ENCODE assay signal across 12 cellular contexts in genomic region chr1:53574621-53575020, GRCh38.
DNase-seq lines count a peak whose midpoint lies in the region; TF ChIP-seq lines count a peak whose summit lies in the region.
"Had no signal": no experiment of that assay in that cellular context is flagged by ENCODE, and none has a peak within 500 bp of the region (broad histone marks: within the 10 kb centered on the region; RNA-seq: fewer than 3 reads in every experiment).

No MANE protein-coding gene starts in this region.

- H3K27me3 ChIP-seq in BLaER1, result no peaks in the 10 kb centered on the region
- H3K27me3 ChIP-seq in BLaER1 treated with 17β-estradiol and CSF1 and Interleukin-3, amounts not matched to agents 10 nM and 100 nM, result no peaks in the 10 kb centered on the region

- no peak overlapping the region for H3K4me3 Mint-ChIP-seq in chondrocyte (ENCODE audit: unreplicated experiment)

- intact Hi-C loops in posterior vena cava (cut with DNase I), result no loop called here

- peaks cover 39% of the 10 kb centered on the region for H3K4me1 ChIP-seq in BLaER1
- H3K4me1 ChIP-seq in BLaER1 treated with 17β-estradiol and CSF1 and Interleukin-3, amounts not matched to agents 10 nM and 100 nM, result peaks cover 10 to 40% (median 36%) of the 10 kb centered on the region in 10 experiments; a peak in 18 of 20 replicates

- no peaks in the 10 kb centered on the region for H3K9me3 ChIP-seq in BLaER1
- no peaks in the 10 kb centered on the region for H3K9me3 ChIP-seq in BLaER1 treated with 17β-estradiol and CSF1 and Interleukin-3, amounts not matched to agents 10 nM and 100 nM (replicated peaks in 1 of 11)

- no peak overlapping the region for H3K27ac Mint-ChIP-seq in chondrocyte (ENCODE audit: unreplicated experiment)

- H3K9ac ChIP-seq in BLaER1, result no peak overlapping the region
- H3K9ac ChIP-seq in BLaER1 treated with 17β-estradiol and CSF1 and Interleukin-3, amounts not matched to agents 10 nM and 100 nM, result 0 out of 22 replicates have a peak overlapping the region, but pooled peaks of 1 of the 11 experiments have one; percentile 14

- H4K20me1 ChIP-seq in BLaER1, result peaks cover 41% of the 10 kb centered on the region
- peaks cover 0 to 33% (median 0%) of the 10 kb centered on the region in 11 experiments; a peak in 9 of 22 replicates for H4K20me1 ChIP-seq in BLaER1 treated with 17β-estradiol and CSF1 and Interleukin-3, amounts not matched to agents 10 nM and 100 nM

- peak overlapping the region; percentile 82 for H3K4me2 ChIP-seq in BLaER1
- H3K4me2 ChIP-seq in BLaER1 treated with 17β-estradiol and CSF1 and Interleukin-3, amounts not matched to agents 10 nM and 100 nM, result peak overlapping the region; percentile 4 to 95 (median 78); a peak in 18 of 22 replicates

- peak overlapping the region; percentile 1; the same call in 1 of the 2 replicates for H3K4me3 ChIP-seq in BLaER1
- H3K4me3 ChIP-seq in BLaER1 treated with 17β-estradiol and CSF1 and Interleukin-3, amounts not matched to agents 10 nM and 100 nM, result no peak overlapping the region

- no peaks in the 10 kb centered on the region for H3K9me3 Mint-ChIP-seq in chondrocyte (ENCODE audit: low read depth)

- no peak overlapping the region for H3K27ac ChIP-seq in BLaER1
- no peak overlapping the region for H3K27ac ChIP-seq in BLaER1 treated with 17β-estradiol and CSF1 and Interleukin-3, amounts not matched to agents 10 nM and 100 nM

- DNase-seq in chondrocyte (ENCODE audit: low spot score) (peak; percentile 46), posterior vena cava (ENCODE audit: low spot score) (peak; percentile 41), T1000 (lab: John Stamatoyannopoulos, UW) (no peak), RKO (ENCODE audit: low spot score) (no peak), DMS153 treated with DMSO at 0.1 percent for 48 hours (lab: John Stamatoyannopoulos, UW; ENCODE audit: unreplicated experiment) (no peak)
- DNase-seq: DMS 273 treated with DMSO at 0.1 percent for 48 hours, NCI-H1417, NCI-H1930, NCI-H774, SHP77 treated with DMSO at 0.1 percent for 48 hours had no signal

- no peak for TF ChIP-seq CTCF in chondrocyte (IDR thresholded peaks at IDR 0.05)

- no peaks in the 10 kb centered on the region for H3K27me3 Mint-ChIP-seq in chondrocyte (ENCODE audit: low read depth)

- peaks cover 1% of the 10 kb centered on the region for H3K36me3 Mint-ChIP-seq in chondrocyte (ENCODE audit: low read depth)

- H3K4me1 Mint-ChIP-seq in chondrocyte (ENCODE audit: low read depth), result peaks cover 36% of the 10 kb centered on the region

- H3K36me3 ChIP-seq in BLaER1, result no peaks in the 10 kb centered on the region
- H3K36me3 ChIP-seq in BLaER1 treated with 17β-estradiol and CSF1 and Interleukin-3, amounts not matched to agents 10 nM and 100 nM, result no peaks in the 10 kb centered on the region

Comparison
In these comparisons a context has a peak if more than half of its experiments do, and no peak if none do; other contexts are left out.
1. DNase-seq: peak in chondrocyte (single experiment) and posterior vena cava (single experiment); none in T1000 (single experiment), RKO (single experiment) and DMS153 treated with DMSO at 0.1 percent for 48 hours (single experiment).